Comparison of ENCODE assay signal across 17 cellular contexts in genomic region chr3:182327196-182327681, GRCh38.
DNase-seq lines count a peak whose midpoint lies in the region; ATAC-seq and TF ChIP-seq lines count a peak whose summit lies in the region.
"Had no signal": no experiment of that assay in that cellular context is flagged by ENCODE, and none has a peak within 500 bp of the region (broad histone marks: within the 10 kb centered on the region; RNA-seq: fewer than 3 reads in every experiment).

No MANE protein-coding gene starts in this region.

- no peaks in the 10 kb centered on the region for H3K36me3 Mint-ChIP-seq in H9 (ENCODE audit: insufficient read depth in 1 of 3, low read depth in 3 of 3)

- H3K9me3 Mint-ChIP-seq in H9 = no peaks in the 10 kb centered on the region; a peak in 2 of 5 replicates

- peak; percentile 33 for DNase-seq in H9
- peak; percentile 52 for DNase-seq in SHP77 treated with DMSO at 0.1 percent for 48 hours (lab: John Stamatoyannopoulos, UW)
- peak; percentile 12 for DNase-seq in iPS DF 19.7 (ENCODE audit: low read depth, low spot score)
- peak; percentile 91 for DNase-seq in retina
- DNase-seq in COLO829 (ENCODE audit: low spot score) = no peak
- DNase-seq in cerebellar nuclear complex (lab: John Stamatoyannopoulos, UW) = no peak
- no peak for DNase-seq in stimulated activated CD4-positive, alpha-beta T cell treated with anti-CD3 and anti-CD28 coated beads, Interleukin-1b, Interleukin-23, amount 100 ng/mL, for 48 hours
- DNase-seq: activated CD4-positive, alpha-beta T cell treated with anti-CD3 and anti-CD28 coated beads, Interleukin-2, amount 50 U/mL, for 1 hour; DND-41; IMR-90; mesendoderm; NCI-H1417; NCI-H524; stimulated activated CD8-positive, alpha-beta memory T cell treated with anti-CD3 and anti-CD28 coated beads, Interleukin-4, amount 100 ng/mL, for 48 hours; trophoblast cell had no signal

- H3K4me2 ChIP-seq in H9 (ENCODE audit: insufficient read depth, insufficient read length, low read length) = peak overlapping the region; percentile 63

- peak overlapping the region; percentile 4 for H3K18ac ChIP-seq in H9 (ENCODE audit: insufficient read length, low read depth, low read length)

- no peaks in the 10 kb centered on the region for H3K27me3 ChIP-seq in H9 (ENCODE audit: insufficient read depth, low read length)

- WGBS in H9 (ENCODE audit: extremely low coverage, insufficient read length, low lambda C conversion rate) = no CpG with 5 or more reads among the region's 10 CpGs

- no peak overlapping the region for H2AFZ ChIP-seq in H9 (ENCODE audit: low read length)

- peak overlapping the region; percentile 8 to 44; a peak in 4 of 5 replicates for H3K4me3 Mint-ChIP-seq in H9

- H3K4me1 ChIP-seq in H9 (ENCODE audit: insufficient read depth, low read length) = peaks cover 21% of the 10 kb centered on the region; the same call in 1 of the 2 replicates

- H3K27ac ChIP-seq in H9 (ENCODE audit: insufficient read length, low read depth, low read length) = no peak overlapping the region
- H3K27ac ChIP-seq: RWPE1 had no signal

- no peak for TF ChIP-seq CTCF in H9 (conservative IDR thresholded peaks at IDR 0.05)

- no peak for ATAC-seq in HG02610 (IDR thresholded peaks at IDR 0.05; ENCODE audit: unreplicated experiment)

- peak overlapping the region; percentile 24 to 92 (median 60); a peak in 5 of 7 replicates for H3K27ac Mint-ChIP-seq in H9

- no peaks in the 10 kb centered on the region for H3K23me2 ChIP-seq in H9 (ENCODE audit: insufficient read length, low read depth, low read length, poor library complexity, severe bottlenecking)

- no peak overlapping the region for H3K23ac ChIP-seq in H9 (ENCODE audit: insufficient read length, low read depth, low read length)

- H3K9me3 ChIP-seq in H9 (ENCODE audit: control insufficient read depth, low read depth, low read length) = no peaks in the 10 kb centered on the region

- no peaks in the 10 kb centered on the region for H3K79me2 ChIP-seq in H9 (ENCODE audit: insufficient read depth, low read length)

- H3K27me3 Mint-ChIP-seq in H9 (ENCODE audit: low read depth) = no peaks in the 10 kb centered on the region

- no peak overlapping the region for H2BK120ac ChIP-seq in H9 (ENCODE audit: low read depth, low read length, poor library complexity, severe bottlenecking)

- no peak overlapping the region for H2BK20ac ChIP-seq in H9 (ENCODE audit: low read depth, low read length, poor library complexity, severe bottlenecking)

- H3T11ph ChIP-seq in H9 (ENCODE audit: low read length) = no peak overlapping the region

- H2BK5ac ChIP-seq in H9 (ENCODE audit: insufficient read length, low read length) = no peak overlapping the region

- no peak overlapping the region for H3K9ac ChIP-seq in H9 (ENCODE audit: extremely low read depth, insufficient read length, low read length)

- H2BK12ac ChIP-seq in H9 (ENCODE audit: insufficient read length, low read depth, low read length) = no peak overlapping the region

- H4K91ac ChIP-seq in H9 (ENCODE audit: insufficient read length, low read depth, low read length) = no peak overlapping the region

- H3K14ac ChIP-seq in H9 (ENCODE audit: insufficient read depth, low read length) = peak overlapping the region; percentile 63; the same call in 1 of the 2 replicates

- no peaks in the 10 kb centered on the region for H4K20me1 ChIP-seq in H9 (ENCODE audit: control insufficient read depth, insufficient read depth, insufficient read length)

- H3K56ac ChIP-seq in H9 (ENCODE audit: insufficient read length, low read depth, low read length) = no peak overlapping the region

- no peak overlapping the region for H3K4ac ChIP-seq in H9 (ENCODE audit: low read depth, low read length)

- H2BK15ac ChIP-seq in H9 (ENCODE audit: low read depth, low read length) = no peak overlapping the region; the same call in 1 of the 2 replicates

- H2AK5ac ChIP-seq in H9 (ENCODE audit: insufficient read length, low read length) = no peak overlapping the region

- no peaks in the 10 kb centered on the region for H3K79me1 ChIP-seq in H9 (ENCODE audit: insufficient read depth, low read depth, low read length, poor library complexity, severe bottlenecking)

- no peak overlapping the region for H4K8ac ChIP-seq in H9 (replicated peaks; ENCODE audit: insufficient read length, low read depth, low read length)

- H3K4me1 Mint-ChIP-seq in H9 = peaks cover 51 to 56% of the 10 kb centered on the region in 2 experiments

- no peak overlapping the region for H4K5ac ChIP-seq in H9 (ENCODE audit: insufficient read length, low read depth, low read length)

Comparison
In these comparisons a context has a peak if more than half of its experiments do, and no peak if none do; other contexts are left out.
1. DNase-seq: peak in H9 (single experiment), SHP77 treated with DMSO at 0.1 percent for 48 hours (single experiment), iPS DF 19.7 (single experiment) and retina (single experiment); none in COLO829 (single experiment), cerebellar nuclear complex (0 of 2) and stimulated activated CD4-positive, alpha-beta T cell treated with anti-CD3 and anti-CD28 coated beads, Interleukin-1b, Interleukin-23, amount 100 ng/mL, for 48 hours (single experiment).